Comparison of ENCODE assay signal across 21 cellular contexts in genomic region chr11:30508594-30508993, GRCh38.
"Had no signal": no experiment of that assay in that cellular context is flagged by ENCODE, and none has a peak within 500 bp of the region (broad histone marks: within the 10 kb centered on the region; RNA-seq: fewer than 3 reads in every experiment).

No MANE protein-coding gene starts in this region.

- H3K36me3 ChIP-seq: esophagus muscularis mucosa, gastroesophageal sphincter, left lung, lower lobe of right lung, pancreas, right lobe of liver, suprapubic skin, vagina had no signal

- H3K27ac ChIP-seq: coronary artery, esophagus muscularis mucosa, foreskin keratinocyte, gastroesophageal sphincter, left lung, lower lobe of right lung, pancreas, right lobe of liver, suprapubic skin, vagina had no signal

- ATAC-seq: foreskin keratinocyte; gastroesophageal sphincter; left lung; lower lobe of right lung; natural killer cell; pancreas; right lobe of liver; stimulated activated naive CD8-positive, alpha-beta T cell treated with anti-CD3 and anti-CD28 coated beads, Interleukin-15, amount 100 ng/mL, for 72 hours had no signal

- H3K27ac Mint-ChIP-seq: natural killer cell; stimulated activated naive CD8-positive, alpha-beta T cell treated with anti-CD3 and anti-CD28 coated beads, Interleukin-15, amount 100 ng/mL, for 72 hours had no signal

- H3K4me1 ChIP-seq: esophagus muscularis mucosa, foreskin keratinocyte, gastroesophageal sphincter, left lung, lower lobe of right lung, pancreas, suprapubic skin, vagina had no signal

- H3K27me3 ChIP-seq: esophagus muscularis mucosa, foreskin keratinocyte, gastroesophageal sphincter, left lung, pancreas, right lobe of liver, suprapubic skin, vagina had no signal

- H3K9me3 ChIP-seq: esophagus muscularis mucosa, gastroesophageal sphincter, left lung, lower lobe of right lung, pancreas, right lobe of liver, suprapubic skin, vagina had no signal

- DNase-seq: dermis blood vessel endothelial cell; effector memory CD4-positive, alpha-beta T cell; foreskin keratinocyte; kidney; left lung; lower lobe of right lung; natural killer cell; occipital lobe; pancreas; right lobe of liver; small intestine; stimulated activated CD4-positive, alpha-beta T cell treated with anti-CD3 and anti-CD28 coated beads, Interleukin-15, amount 100 ng/mL, for 24 hours; stimulated activated CD4-positive, alpha-beta T cell treated with anti-CD3 and anti-CD28 coated beads, Interleukin-2, amount 100 ng/mL, for 48 hours; stimulated activated naive CD4-positive, alpha-beta T cell; stimulated activated naive CD8-positive, alpha-beta T cell treated with anti-CD3 and anti-CD28 coated beads, Interleukin-15, amount 100 ng/mL, for 72 hours; trophoblast cell had no signal

- H3K9me3 Mint-ChIP-seq: natural killer cell; stimulated activated naive CD8-positive, alpha-beta T cell treated with anti-CD3 and anti-CD28 coated beads, Interleukin-15, amount 100 ng/mL, for 72 hours had no signal

- H3K4me3 Mint-ChIP-seq: natural killer cell; stimulated activated naive CD8-positive, alpha-beta T cell treated with anti-CD3 and anti-CD28 coated beads, Interleukin-15, amount 100 ng/mL, for 72 hours had no signal

- H3K4me3 ChIP-seq: coronary artery, esophagus muscularis mucosa, gastroesophageal sphincter, left lung, lower lobe of right lung, pancreas, right lobe of liver, suprapubic skin, vagina had no signal

- H3K36me3 Mint-ChIP-seq: natural killer cell had no signal
